7 cellular contexts compared by ENCODE assay signal in the genomic region with DNA sequence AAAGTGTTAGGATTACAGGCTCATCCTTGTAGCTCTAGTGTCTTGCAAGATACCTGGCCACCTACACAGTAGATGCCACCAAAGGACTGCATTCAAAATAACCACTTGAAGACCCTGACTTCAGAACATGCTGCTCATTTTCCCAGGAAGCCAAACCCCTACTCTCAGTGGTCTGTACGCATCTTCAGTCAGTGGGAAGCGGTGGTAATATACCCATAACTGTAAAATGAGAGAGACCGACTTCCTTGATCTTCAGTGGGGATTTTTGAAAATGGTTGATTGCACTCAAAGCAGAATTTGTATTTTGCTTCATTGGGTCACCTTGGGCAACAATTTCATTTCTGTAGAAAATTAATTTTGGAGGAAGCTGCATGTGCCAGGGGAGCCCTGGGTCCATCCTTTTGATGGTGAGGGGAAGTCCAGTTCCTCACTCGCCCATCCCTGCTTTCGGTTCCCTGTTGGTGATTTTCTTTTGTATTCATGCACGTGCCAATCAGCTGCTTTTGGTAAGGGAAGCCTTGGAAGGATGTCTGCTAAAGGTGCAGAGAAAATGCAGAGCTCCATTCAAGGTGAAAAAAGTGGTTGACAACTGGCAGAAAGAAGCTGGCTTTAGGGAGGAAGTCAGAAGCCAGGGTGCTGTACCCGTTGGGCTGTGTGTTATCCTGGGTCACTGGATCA. TPM values are rescaled to one million over a fixed set of nuclear protein-coding genes. Genes with fewer than 3 reads are reported as not detected.
DNase-seq lines count a peak whose midpoint lies in the region; ATAC-seq and TF ChIP-seq lines count a peak whose summit lies in the region.
"Not testable (repeated sequence)": the region's sequence is repeated elsewhere in the genome, so short reads cannot be mapped to it uniquely, and the experiment has no call there.

No MANE protein-coding gene starts in this region.

- not testable (repeated sequence) for H3K36me3 Mint-ChIP-seq in effector memory CD8-positive, alpha-beta T cell (ENCODE audit: insufficient read depth)
- H3K36me3 Mint-ChIP-seq in memory B cell = peaks cover 21% of the 10 kb centered on the region
- H3K36me3 Mint-ChIP-seq in stimulated activated memory B cell treated with anti-CD40 and anti-IgM and Interleukin-4, amounts not matched to agents 10 μg/mL and 1 μg/mL and 100 μg/mL, for 72 hours = peaks cover 47% of the 10 kb centered on the region

- H3K4me3 Mint-ChIP-seq in effector memory CD8-positive, alpha-beta T cell = not testable (repeated sequence)
- H3K4me3 Mint-ChIP-seq in memory B cell = peak overlapping the region; percentile 68
- peak overlapping the region; percentile 58 for H3K4me3 Mint-ChIP-seq in stimulated activated memory B cell treated with anti-CD40 and anti-IgM and Interleukin-4, amounts not matched to agents 10 μg/mL and 1 μg/mL and 100 μg/mL, for 72 hours

- H3K4me1 ChIP-seq in Peyer's patch = not testable (repeated sequence)

- not testable (repeated sequence) for TF ChIP-seq POLR2A in Peyer's patch (IDR thresholded peaks at IDR 0.05)

- not testable (repeated sequence) for H3K27me3 Mint-ChIP-seq in effector memory CD8-positive, alpha-beta T cell; memory B cell; stimulated activated memory B cell treated with anti-CD40 and anti-IgM and Interleukin-4, amounts not matched to agents 10 μg/mL and 1 μg/mL and 100 μg/mL, for 72 hours

- H3K36me3 ChIP-seq in GM06990 (ENCODE audit: control insufficient read depth, insufficient read depth, low read length); Peyer's patch: not testable (repeated sequence)

- H3K27ac ChIP-seq in Peyer's patch = peak overlapping the region in 1 of 4 donors; percentile 66

- H3K9me3 Mint-ChIP-seq in effector memory CD8-positive, alpha-beta T cell; memory B cell; stimulated activated memory B cell treated with anti-CD40 and anti-IgM and Interleukin-4, amounts not matched to agents 10 μg/mL and 1 μg/mL and 100 μg/mL, for 72 hours: not testable (repeated sequence)

- not testable (repeated sequence) for TF ChIP-seq CTCF in GM06990 (IDR thresholded peaks at IDR 0.05; ENCODE audit: insufficient read depth, low read length, poor library complexity, severe bottlenecking); Peyer's patch (IDR thresholded peaks at IDR 0.05)

- peak; percentile 37 for DNase-seq in GM06990 (ENCODE audit: extremely low read depth, insufficient read length)
- DNase-seq in MV-4-11 (lab: John Stamatoyannopoulos, UW) = peak; percentile 74
- peak in 2 of 3 donors; percentile 51 to 52 for DNase-seq in Peyer's patch
- not testable (repeated sequence) for DNase-seq in effector memory CD8-positive, alpha-beta T cell
- peak; percentile 46 to 65 for DNase-seq in memory B cell (ENCODE audit: low spot score in 2 of 2)

- H3K9me3 ChIP-seq in Peyer's patch = not testable (repeated sequence)

- not testable (repeated sequence) for H3K27me3 ChIP-seq in GM06990 (replicated peaks; ENCODE audit: control insufficient read depth, insufficient read depth, low read length); Peyer's patch

- H3K4me3 ChIP-seq in GM06990 (replicated peaks; ENCODE audit: low read depth, low read length); Peyer's patch: not testable (repeated sequence)

- peak overlapping the region in 1 of 2 donors; percentile 31 for H3K27ac Mint-ChIP-seq in effector memory CD8-positive, alpha-beta T cell
- H3K27ac Mint-ChIP-seq in memory B cell = peak overlapping the region; percentile 98
- H3K27ac Mint-ChIP-seq in stimulated activated memory B cell treated with anti-CD40 and anti-IgM and Interleukin-4, amounts not matched to agents 10 μg/mL and 1 μg/mL and 100 μg/mL, for 72 hours = peak overlapping the region; percentile 92

- not testable (repeated sequence) for H3K4me1 Mint-ChIP-seq in effector memory CD8-positive, alpha-beta T cell (ENCODE audit: low read depth in 2 of 2)
- H3K4me1 Mint-ChIP-seq in memory B cell = peaks cover 58% of the 10 kb centered on the region
- H3K4me1 Mint-ChIP-seq in stimulated activated memory B cell treated with anti-CD40 and anti-IgM and Interleukin-4, amounts not matched to agents 10 μg/mL and 1 μg/mL and 100 μg/mL, for 72 hours = peaks cover 84% of the 10 kb centered on the region

- ATAC-seq in GM21825 (IDR thresholded peaks at IDR 0.05; ENCODE audit: unreplicated experiment) = peak; percentile 46
- peak; percentile 27 for ATAC-seq in effector memory CD8-positive, alpha-beta T cell (replicated peaks)
- ATAC-seq in memory B cell (ENCODE audit: low read depth) = peak; percentile 77
- peak; percentile 84 for ATAC-seq in stimulated activated memory B cell treated with anti-CD40 and anti-IgM and Interleukin-4, amounts not matched to agents 10 μg/mL and 1 μg/mL and 100 μg/mL, for 72 hours

RNA-seq across cellular contexts. Expression of gene SNX29, which starts 57.5 kb away (rescaled TPM):
- total RNA-seq in Peyer's patch = 100 to 1,000 TPM in 1 of 4 donors, 10 to 100 TPM in 3; 12.0 to 106 (median 26.9) TPM

Comparison
In these comparisons a context has a peak if more than half of its experiments do, and no peak if none do; other contexts are left out.
1. ATAC-seq: peak in every context shown above with its lines; median percentile 84 in stimulated activated memory B cell treated with anti-CD40 and anti-IgM and Interleukin-4, amounts not matched to agents 10 μg/mL and 1 μg/mL and 100 μg/mL, for 72 hours; 77 in memory B cell; 46 in GM21825; 27 in effector memory CD8-positive, alpha-beta T cell.